ENCODE assay signal across 25 cellular contexts in the genomic region with DNA sequence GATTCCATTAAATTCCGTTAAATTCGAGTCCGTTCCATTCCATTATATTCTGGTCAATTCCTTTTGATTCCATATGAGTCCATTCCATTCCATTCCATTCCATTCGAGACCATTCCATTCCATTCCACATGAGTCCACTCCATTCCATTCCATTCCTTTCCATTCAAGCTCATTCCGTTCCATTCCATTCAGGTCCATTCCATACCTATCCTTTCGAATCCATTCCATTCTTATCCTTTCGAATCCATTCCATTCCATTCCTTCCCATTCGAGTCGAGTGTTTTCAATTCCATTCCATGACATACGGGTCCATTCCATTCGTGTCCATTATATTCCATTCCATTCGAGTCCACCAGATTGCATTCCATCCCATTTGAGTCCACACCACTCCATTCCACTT.
"Had no signal": no experiment of that assay in that cellular context is flagged by ENCODE, and none has a peak within 500 bp of the region (broad histone marks: within the 10 kb centered on the region; RNA-seq: fewer than 3 reads in every experiment).

No MANE protein-coding gene starts in this region.

- FAIRE-seq: islet of Langerhans, kidney, small intestine had no signal

- H3K4me3 ChIP-seq: left lung, lung, mucosa of descending colon, ovary, prostate gland, sigmoid colon, spleen, suprapubic skin, thoracic aorta, tibial artery, uterus had no signal

- H3K9me3 ChIP-seq: prostate gland had no signal

- H3K27me3 ChIP-seq: left lung, ovary, sigmoid colon, spleen, suprapubic skin, tibial artery, uterus had no signal

- H3K36me3 ChIP-seq: left lung, ovary, prostate gland, sigmoid colon, spleen, suprapubic skin, thoracic aorta, tibial artery, uterus had no signal

- H3K27ac ChIP-seq: left lung, ovary, prostate gland, sigmoid colon, spleen, suprapubic skin, thoracic aorta, tibial artery, uterus had no signal

- DNase-seq: kidney; left colon; left lung; midbrain; mucosa of descending colon; naive thymus-derived CD4-positive, alpha-beta T cell; ovary; posterior cingulate gyrus; retina; right cardiac atrium; sigmoid colon; small intestine; spleen; stimulated activated CD4-positive, alpha-beta T cell treated with anti-CD3 and anti-CD28 coated beads, Interleukin-4, amount 100 ng/mL, for 24 hours; stimulated activated naive CD4-positive, alpha-beta T cell; tibial artery; trophoblast cell; uterus had no signal

- H3K4me1 ChIP-seq: left lung, prostate gland, sigmoid colon, spleen, suprapubic skin, tibial artery, uterus had no signal

- ATAC-seq: left colon; left lung; mucosa of descending colon; naive thymus-derived CD4-positive, alpha-beta T cell; natural killer cell treated with Interleukin-12 subunit alpha and Interleukin-12 subunit beta and Interleukin-15 and Interleukin-18, amount 100 ng/mL, for 72 hours; right cardiac atrium; stimulated activated effector memory CD8-positive, alpha-beta T cell treated with anti-CD3 and anti-CD28 coated beads, Interleukin-12 subunit alpha, Interleukin-12 subunit beta, amount 100 ng/mL, for 72 hours had no signal
